In the genomic region with DNA sequence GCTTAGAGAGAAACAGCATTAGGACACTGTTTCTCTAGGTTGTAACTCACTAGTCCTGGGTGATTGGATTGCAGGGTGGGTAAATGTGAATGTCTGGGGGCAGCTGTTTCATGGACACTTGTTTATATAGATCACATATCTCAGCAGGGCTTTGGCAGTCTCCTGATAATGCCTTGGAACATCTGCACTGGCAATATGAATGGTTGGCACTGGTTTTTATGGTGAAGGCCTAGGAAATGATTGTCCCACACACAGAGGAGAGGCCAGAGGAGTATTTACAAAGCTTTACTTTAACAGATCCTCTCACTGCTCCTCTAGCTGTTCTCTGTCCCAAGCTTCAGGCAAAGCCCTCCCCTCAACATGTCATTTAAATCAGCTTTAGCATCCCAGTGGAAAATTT, we compare ENCODE assay signal across 23 cellular contexts.
"Had no signal": no experiment of that assay in that cellular context is flagged by ENCODE, and none has a peak within 500 bp of the region (broad histone marks: within the 10 kb centered on the region; RNA-seq: fewer than 3 reads in every experiment).

No MANE protein-coding gene starts in this region.

- H3K4me1 ChIP-seq: colonic mucosa, heart right ventricle, right atrium auricular region, testis, tibial nerve, upper lobe of right lung, vagina had no signal

- H3K9me3 Mint-ChIP-seq: endodermal cell; stimulated activated naive CD8-positive, alpha-beta T cell treated with anti-CD3 and anti-CD28 coated beads, Interleukin-15, amount 100 ng/mL, for 72 hours had no signal

- H3K36me3 Mint-ChIP-seq: naive B cell; stimulated activated naive B cell treated with anti-CD40 and anti-IgM and Interleukin-4, amounts not matched to agents 10 μg/mL and 1 μg/mL and 100 μg/mL, for 72 hours had no signal

- H3K4me3 Mint-ChIP-seq: endodermal cell; naive B cell; stimulated activated naive B cell treated with anti-CD40 and anti-IgM and Interleukin-4, amounts not matched to agents 10 μg/mL and 1 μg/mL and 100 μg/mL, for 72 hours; stimulated activated naive CD8-positive, alpha-beta T cell treated with anti-CD3 and anti-CD28 coated beads, Interleukin-15, amount 100 ng/mL, for 72 hours had no signal

- H3K27me3 Mint-ChIP-seq: naive B cell; stimulated activated naive B cell treated with anti-CD40 and anti-IgM and Interleukin-4, amounts not matched to agents 10 μg/mL and 1 μg/mL and 100 μg/mL, for 72 hours; stimulated activated naive CD8-positive, alpha-beta T cell treated with anti-CD3 and anti-CD28 coated beads, Interleukin-15, amount 100 ng/mL, for 72 hours had no signal

- H3K27ac Mint-ChIP-seq: endodermal cell; naive B cell; stimulated activated naive B cell treated with anti-CD40 and anti-IgM and Interleukin-4, amounts not matched to agents 10 μg/mL and 1 μg/mL and 100 μg/mL, for 72 hours; stimulated activated naive CD8-positive, alpha-beta T cell treated with anti-CD3 and anti-CD28 coated beads, Interleukin-15, amount 100 ng/mL, for 72 hours had no signal

- H3K4me3 ChIP-seq: colonic mucosa, heart right ventricle, lung, right atrium auricular region, sigmoid colon, skin epidermis, testis, tibial nerve, upper lobe of right lung, vagina had no signal

- H3K4me1 Mint-ChIP-seq: endodermal cell; naive B cell; stimulated activated naive B cell treated with anti-CD40 and anti-IgM and Interleukin-4, amounts not matched to agents 10 μg/mL and 1 μg/mL and 100 μg/mL, for 72 hours; stimulated activated naive CD8-positive, alpha-beta T cell treated with anti-CD3 and anti-CD28 coated beads, Interleukin-15, amount 100 ng/mL, for 72 hours had no signal

- H3K27ac ChIP-seq: colonic mucosa, heart right ventricle, neutrophil, right atrium auricular region, sigmoid colon, skin epidermis, testis, tibial nerve, upper lobe of right lung, vagina had no signal

- H3K9me3 ChIP-seq: colonic mucosa, heart right ventricle, neutrophil, right atrium auricular region, sigmoid colon, testis, tibial nerve, upper lobe of right lung, vagina had no signal

- ATAC-seq: heart right ventricle; left ventricle myocardium superior; stimulated activated naive B cell treated with anti-CD40 and anti-IgM and Interleukin-4, amounts not matched to agents 10 μg/mL and 1 μg/mL and 100 μg/mL, for 72 hours; stimulated activated naive CD8-positive, alpha-beta T cell treated with anti-CD3 and anti-CD28 coated beads, Interleukin-15, amount 100 ng/mL, for 72 hours; upper lobe of right lung had no signal

- DNase-seq: colonic mucosa; effector CD4-positive, alpha-beta T cell; endodermal cell; foreskin melanocyte; heart right ventricle; left ventricle myocardium superior; mesenchymal stem cell; midbrain; naive B cell; posterior cingulate gyrus; sigmoid colon; stimulated activated CD4-positive, alpha-beta T cell treated with anti-CD3 and anti-CD28 coated beads, Interleukin-2, amount 100 ng/mL, for 24 hours; stimulated activated CD4-positive, alpha-beta T cell treated with anti-CD3 and anti-CD28 coated beads, Interleukin-4, amount 100 ng/mL, for 4 hours; stimulated activated naive B cell treated with anti-CD40 and anti-IgM and Interleukin-4, amounts not matched to agents 10 μg/mL and 1 μg/mL and 100 μg/mL, for 72 hours; stimulated activated naive CD8-positive, alpha-beta T cell treated with anti-CD3 and anti-CD28 coated beads, Interleukin-15, amount 100 ng/mL, for 72 hours; testis; upper lobe of right lung had no signal

- H3K27me3 ChIP-seq: colonic mucosa, heart right ventricle, neutrophil, right atrium auricular region, sigmoid colon, testis, tibial nerve, upper lobe of right lung, vagina had no signal

- H3K36me3 ChIP-seq: colonic mucosa, heart right ventricle, neutrophil, right atrium auricular region, sigmoid colon, tibial nerve, upper lobe of right lung, vagina had no signal
